In genomic region chr18:678482-679182, GRCh38 we compare ENCODE assay signal across 2 cellular contexts.
TF ChIP-seq lines count a peak whose summit lies in the region.

No MANE protein-coding gene starts in this region.

TF ChIP-seq in HepG2, 621 proteins besides CTCF, POLR2A, EP300 and RAD21:
- TF ChIP-seq PHF21A (CRISPR knock-in tag; IDR thresholded peaks at IDR 0.05) (no peak), AGO2 (optimal IDR thresholded peaks at IDR 0.05; ENCODE audit: low read depth, low read length) (peak; percentile 63), KLF6 (CRISPR knock-in tag; IDR thresholded peaks at IDR 0.05) (no peak), STAG1 (CRISPR knock-in tag; IDR thresholded peaks at IDR 0.05) (peak; percentile 31), ZBTB14 (CRISPR knock-in tag; IDR thresholded peaks at IDR 0.05) (no peak), MBD4 (IDR thresholded peaks at IDR 0.05; ENCODE audit: borderline replicate concordance, low read length) (no peak), NFIB (CRISPR knock-in tag; IDR thresholded peaks at IDR 0.05; ENCODE audit: borderline replicate concordance) (no peak), ATF7 (IDR thresholded peaks at IDR 0.05) (no peak), ATF7 (CRISPR knock-in tag; IDR thresholded peaks at IDR 0.05) (no peak), FOXJ3 (CRISPR knock-in tag; IDR thresholded peaks at IDR 0.05; ENCODE audit: borderline replicate concordance) (no peak)
- TF ChIP-seq, protein P1, sequence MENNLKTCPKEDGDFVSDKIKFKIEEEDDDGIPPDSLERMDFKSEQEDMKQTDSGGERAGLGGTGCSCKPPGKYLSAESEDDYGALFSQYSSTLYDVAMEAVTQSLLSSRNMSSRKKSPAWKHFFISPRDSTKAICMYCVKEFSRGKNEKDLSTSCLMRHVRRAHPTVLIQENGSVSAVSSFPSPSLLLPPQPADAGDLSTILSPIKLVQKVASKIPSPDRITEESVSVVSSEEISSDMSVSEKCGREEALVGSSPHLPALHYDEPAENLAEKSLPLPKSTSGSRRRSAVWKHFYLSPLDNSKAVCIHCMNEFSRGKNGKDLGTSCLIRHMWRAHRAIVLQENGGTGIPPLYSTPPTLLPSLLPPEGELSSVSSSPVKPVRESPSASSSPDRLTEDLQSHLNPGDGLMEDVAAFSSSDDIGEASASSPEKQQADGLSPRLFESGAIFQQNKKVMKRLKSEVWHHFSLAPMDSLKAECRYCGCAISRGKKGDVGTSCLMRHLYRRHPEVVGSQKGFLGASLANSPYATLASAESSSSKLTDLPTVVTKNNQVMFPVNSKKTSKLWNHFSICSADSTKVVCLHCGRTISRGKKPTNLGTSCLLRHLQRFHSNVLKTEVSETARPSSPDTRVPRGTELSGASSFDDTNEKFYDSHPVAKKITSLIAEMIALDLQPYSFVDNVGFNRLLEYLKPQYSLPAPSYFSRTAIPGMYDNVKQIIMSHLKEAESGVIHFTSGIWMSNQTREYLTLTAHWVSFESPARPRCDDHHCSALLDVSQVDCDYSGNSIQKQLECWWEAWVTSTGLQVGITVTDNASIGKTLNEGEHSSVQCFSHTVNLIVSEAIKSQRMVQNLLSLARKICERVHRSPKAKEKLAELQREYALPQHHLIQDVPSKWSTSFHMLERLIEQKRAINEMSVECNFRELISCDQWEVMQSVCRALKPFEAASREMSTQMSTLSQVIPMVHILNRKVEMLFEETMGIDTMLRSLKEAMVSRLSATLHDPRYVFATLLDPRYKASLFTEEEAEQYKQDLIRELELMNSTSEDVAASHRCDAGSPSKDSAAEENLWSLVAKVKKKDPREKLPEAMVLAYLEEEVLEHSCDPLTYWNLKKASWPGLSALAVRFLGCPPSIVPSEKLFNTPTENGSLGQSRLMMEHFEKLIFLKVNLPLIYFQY (CRISPR knock-in tag; IDR thresholded peaks at IDR 0.05; ENCODE audit: borderline replicate concordance), result no peak
- TF ChIP-seq, protein P2, sequence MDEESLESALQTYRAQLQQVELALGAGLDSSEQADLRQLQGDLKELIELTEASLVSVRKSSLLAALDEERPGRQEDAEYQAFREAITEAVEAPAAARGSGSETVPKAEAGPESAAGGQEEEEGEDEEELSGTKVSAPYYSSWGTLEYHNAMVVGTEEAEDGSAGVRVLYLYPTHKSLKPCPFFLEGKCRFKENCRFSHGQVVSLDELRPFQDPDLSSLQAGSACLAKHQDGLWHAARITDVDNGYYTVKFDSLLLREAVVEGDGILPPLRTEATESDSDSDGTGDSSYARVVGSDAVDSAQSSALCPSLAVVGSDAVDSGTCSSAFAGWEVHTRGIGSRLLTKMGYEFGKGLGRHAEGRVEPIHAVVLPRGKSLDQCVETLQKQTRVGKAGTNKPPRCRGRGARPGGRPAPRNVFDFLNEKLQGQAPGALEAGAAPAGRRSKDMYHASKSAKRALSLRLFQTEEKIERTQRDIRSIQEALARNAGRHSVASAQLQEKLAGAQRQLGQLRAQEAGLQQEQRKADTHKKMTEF (CRISPR knock-in tag; IDR thresholded peaks at IDR 0.05), result no peak

TF ChIP-seq in WTC11, 78 proteins besides CTCF, POLR2A, EP300 and RAD21:
- TF ChIP-seq MYBL2 (CRISPR knock-in tag; IDR thresholded peaks at IDR 0.05) (no peak), ELF4 (CRISPR knock-in tag; IDR thresholded peaks at IDR 0.05; ENCODE audit: low read depth) (no peak), TP53 (CRISPR knock-in tag; IDR thresholded peaks at IDR 0.05) (no peak), ZSCAN18 (CRISPR knock-in tag; IDR thresholded peaks at IDR 0.05) (no peak), NFE2L1 (CRISPR knock-in tag; IDR thresholded peaks at IDR 0.05) (no peak; the same call in 1 of the 2 replicates), GRHL2 (CRISPR knock-in tag; IDR thresholded peaks at IDR 0.05; ENCODE audit: insufficient replicate concordance, severe bottlenecking) (no peak)
- TF ChIP-seq, protein P3, sequence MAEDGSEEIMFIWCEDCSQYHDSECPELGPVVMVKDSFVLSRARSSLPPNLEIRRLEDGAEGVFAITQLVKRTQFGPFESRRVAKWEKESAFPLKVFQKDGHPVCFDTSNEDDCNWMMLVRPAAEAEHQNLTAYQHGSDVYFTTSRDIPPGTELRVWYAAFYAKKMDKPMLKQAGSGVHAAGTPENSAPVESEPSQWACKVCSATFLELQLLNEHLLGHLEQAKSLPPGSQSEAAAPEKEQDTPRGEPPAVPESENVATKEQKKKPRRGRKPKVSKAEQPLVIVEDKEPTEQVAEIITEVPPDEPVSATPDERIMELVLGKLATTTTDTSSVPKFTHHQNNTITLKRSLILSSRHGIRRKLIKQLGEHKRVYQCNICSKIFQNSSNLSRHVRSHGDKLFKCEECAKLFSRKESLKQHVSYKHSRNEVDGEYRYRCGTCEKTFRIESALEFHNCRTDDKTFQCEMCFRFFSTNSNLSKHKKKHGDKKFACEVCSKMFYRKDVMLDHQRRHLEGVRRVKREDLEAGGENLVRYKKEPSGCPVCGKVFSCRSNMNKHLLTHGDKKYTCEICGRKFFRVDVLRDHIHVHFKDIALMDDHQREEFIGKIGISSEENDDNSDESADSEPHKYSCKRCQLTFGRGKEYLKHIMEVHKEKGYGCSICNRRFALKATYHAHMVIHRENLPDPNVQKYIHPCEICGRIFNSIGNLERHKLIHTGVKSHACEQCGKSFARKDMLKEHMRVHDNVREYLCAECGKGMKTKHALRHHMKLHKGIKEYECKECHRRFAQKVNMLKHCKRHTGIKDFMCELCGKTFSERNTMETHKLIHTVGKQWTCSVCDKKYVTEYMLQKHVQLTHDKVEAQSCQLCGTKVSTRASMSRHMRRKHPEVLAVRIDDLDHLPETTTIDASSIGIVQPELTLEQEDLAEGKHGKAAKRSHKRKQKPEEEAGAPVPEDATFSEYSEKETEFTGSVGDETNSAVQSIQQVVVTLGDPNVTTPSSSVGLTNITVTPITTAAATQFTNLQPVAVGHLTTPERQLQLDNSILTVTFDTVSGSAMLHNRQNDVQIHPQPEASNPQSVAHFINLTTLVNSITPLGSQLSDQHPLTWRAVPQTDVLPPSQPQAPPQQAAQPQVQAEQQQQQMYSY (CRISPR knock-in tag; IDR thresholded peaks at IDR 0.05), result no peak
